21 cellular contexts compared by ENCODE assay signal in genomic region chr15:49265911-49266310, GRCh38.
DNase-seq lines count a peak whose midpoint lies in the region; ATAC-seq and TF ChIP-seq lines count a peak whose summit lies in the region.
"Had no signal": no experiment of that assay in that cellular context is flagged by ENCODE, and none has a peak within 500 bp of the region (broad histone marks: within the 10 kb centered on the region; RNA-seq: fewer than 3 reads in every experiment).

No MANE protein-coding gene starts in this region.

- peaks cover 15% of the 10 kb centered on the region for H3K36me3 Mint-ChIP-seq in MCF 10A (ENCODE audit: insufficient read depth, unreplicated experiment)

- no peak overlapping the region for H3K4me3 Mint-ChIP-seq in MCF 10A (ENCODE audit: unreplicated experiment)
- H3K4me3 Mint-ChIP-seq: CD8-positive, alpha-beta memory T cell; IgD-negative memory B cell had no signal

- TF ChIP-seq CTCF in KMS-11 (conservative IDR thresholded peaks at IDR 0.05; ENCODE audit: low read depth, low read length), result no peak
- no peak for TF ChIP-seq CTCF in fibroblast of lung (conservative IDR thresholded peaks at IDR 0.05 in 1 of 2, IDR thresholded peaks at IDR 0.05 in 1 of 2; ENCODE audit: low read depth in 1 of 2, low read length in 2 of 2)
- TF ChIP-seq CTCF in MCF 10A (IDR thresholded peaks at IDR 0.05; ENCODE audit: unreplicated experiment), result no peak
- TF ChIP-seq CTCF in heart right ventricle (IDR thresholded peaks at IDR 0.05), result no peak

- CTCF ChIA-PET in MCF 10A (lab: Yijun Ruan, JAX), result interaction anchor here (0.5 to 1.0 kb wide), 3 partner anchors 154 to 201 kb away, joined by 3 to 4 read pairs (median 3); no protein-coding TSS in a partner anchor

- H3K27ac Mint-ChIP-seq in MCF 10A (ENCODE audit: low read depth, unreplicated experiment), result no peak overlapping the region
- H3K27ac Mint-ChIP-seq: CD8-positive, alpha-beta memory T cell; IgD-negative memory B cell had no signal

- intact Hi-C loops in MCF 10A (cut with micrococcal nuclease), result no loop called here
- intact Hi-C loops in heart right ventricle (cut with DNase I), result no loop called here

- POLR2A ChIA-PET in MCF 10A (lab: Yijun Ruan, JAX), result interaction anchor here (0.6 to 0.7 kb wide), 2 partner anchors 451 to 1089 kb away, joined by 3 read pairs; partner anchors contain the start of gene GABPB1

- ATAC-seq in heart right ventricle, result no peak
- no peak for ATAC-seq in activated CD4-positive, CD25-positive, alpha-beta regulatory T cell treated with anti-CD3 and anti-CD28 coated beads, Interleukin-2, amount 50 U/mL, for 24 hours
- ATAC-seq: HCT116, Right ventricle myocardium inferior had no signal

- H3K4me1 Mint-ChIP-seq in MCF 10A (ENCODE audit: insufficient read depth, unreplicated experiment), result peaks cover 4% of the 10 kb centered on the region

- H3K79me2 ChIP-seq in KMS-11 (ENCODE audit: insufficient read depth, low read depth), result no peaks in the 10 kb centered on the region
- no peaks in the 10 kb centered on the region for H3K79me2 ChIP-seq in fibroblast of lung (ENCODE audit: control insufficient read depth, insufficient read depth, low read length)

- H3K36me3 ChIP-seq in KMS-11 (ENCODE audit: insufficient read depth) (no peaks in the 10 kb centered on the region), fibroblast of lung (ENCODE audit: control insufficient read depth, insufficient read depth, low read length) (no peaks in the 10 kb centered on the region), heart right ventricle (peaks cover 0 to 6% (median 0%) of the 10 kb centered on the region in 9 donors)

- no peak overlapping the region for H3K4me3 ChIP-seq in KMS-11 (IDR thresholded peaks at IDR 0.05; ENCODE audit: insufficient read depth, low read depth, low read length)
- no peak overlapping the region for H3K4me3 ChIP-seq in fibroblast of lung (replicated peaks in 1 of 4; ENCODE audit: control extremely low read depth in 1 of 4, insufficient read depth in 1 of 4, low read depth in 3 of 4, low read length in 4 of 4)
- H3K4me3 ChIP-seq in heart right ventricle, result no peak overlapping the region
- H3K4me3 ChIP-seq: BLaER1 treated with 17β-estradiol and CSF1 and Interleukin-3, amounts not matched to agents 10 nM and 100 nM had no signal

- DNase-seq in DMS79 treated with DMSO at 0.1 percent for 48 hours (lab: John Stamatoyannopoulos, UW) (peak; percentile 21), NCI-H2196 treated with DMSO at 0.1 percent for 48 hours (lab: John Stamatoyannopoulos, UW; ENCODE audit: unreplicated experiment) (peak; percentile 7), fibroblast of lung (ENCODE audit: low read depth in 2 of 2) (peak; percentile 23 to 43), NCI-H146 (lab: John Stamatoyannopoulos, UW) (no peak), MCF 10A (ENCODE audit: unreplicated experiment) (no peak), heart right ventricle (no peak)
- DNase-seq: CD8-positive, alpha-beta memory T cell; GF-D8; GOT3; NCI-H2081; NCI-H226; NCI-H526; NK-92 treated with Interleukin-12 subunit alpha and Interleukin-12 subunit beta, amount 100 ng/mL, for 24 hours; SW 1271; T-helper 2 cell had no signal

- H3K9ac ChIP-seq in KMS-11 (no peak overlapping the region), fibroblast of lung (ENCODE audit: insufficient read depth, low read length) (no peak overlapping the region)
- H3K9ac ChIP-seq: BLaER1 treated with 17β-estradiol and CSF1 and Interleukin-3, amounts not matched to agents 10 nM and 100 nM had no signal

- no TSS peak for BruUV-seq in MCF 10A (replicated peaks; lab: Mats Ljungman, UMichigan)

- H3K27ac ChIP-seq in KMS-11 (peak overlapping the region; percentile 35; the same call in 1 of the 2 replicates), fibroblast of lung (ENCODE audit: insufficient read depth, low read length) (no peak overlapping the region), heart right ventricle (no peak overlapping the region)
- H3K27ac ChIP-seq: BLaER1 treated with 17β-estradiol and CSF1 and Interleukin-3, amounts not matched to agents 10 nM and 100 nM had no signal

- H3K4me2 ChIP-seq in KMS-11, result peak overlapping the region; percentile 30; the same call in 1 of the 2 replicates
- no peak overlapping the region for H3K4me2 ChIP-seq in fibroblast of lung (ENCODE audit: extremely low read depth, insufficient read depth, low read length)
- H3K4me2 ChIP-seq: BLaER1 treated with 17β-estradiol and CSF1 and Interleukin-3, amounts not matched to agents 10 nM and 100 nM had no signal

- H3K9me3 ChIP-seq in fibroblast of lung (ENCODE audit: control insufficient read depth, insufficient read depth, low read depth, low read length) (no peaks in the 10 kb centered on the region), heart right ventricle (peaks cover 0 to 14% (median 3%) of the 10 kb centered on the region in 11 donors)

- H3K27me3 Mint-ChIP-seq in MCF 10A (ENCODE audit: insufficient read depth, unreplicated experiment), result no peaks in the 10 kb centered on the region
- H3K27me3 Mint-ChIP-seq: CD8-positive, alpha-beta memory T cell; IgD-negative memory B cell had no signal

- no peaks in the 10 kb centered on the region for H3K27me3 ChIP-seq in KMS-11 (ENCODE audit: insufficient read depth, low read depth)
- H3K27me3 ChIP-seq in fibroblast of lung (ENCODE audit: control insufficient read depth, insufficient read depth, low read length), result no peaks in the 10 kb centered on the region
- H3K27me3 ChIP-seq in heart right ventricle, result no peaks in the 10 kb centered on the region
- H3K27me3 ChIP-seq: BLaER1 treated with 17β-estradiol and CSF1 and Interleukin-3, amounts not matched to agents 10 nM and 100 nM had no signal

- H2AFZ ChIP-seq in KMS-11 (ENCODE audit: low read depth), result no peak overlapping the region
- no peak overlapping the region for H2AFZ ChIP-seq in fibroblast of lung (ENCODE audit: low read length)

- H3K4me1 ChIP-seq in KMS-11 (ENCODE audit: low read depth, poor library complexity, severe bottlenecking) (peaks cover 7% of the 10 kb centered on the region), fibroblast of lung (ENCODE audit: control insufficient read depth, extremely low read depth, insufficient read depth, low read length) (no peaks in the 10 kb centered on the region), heart right ventricle (peaks cover 0 to 9% (median 0%) of the 10 kb centered on the region in 9 donors)

- WGBS in heart right ventricle, 2 donors, result 96 to 98% methylated on average over 3 of the region's 3 CpGs

- H4K20me1 ChIP-seq in KMS-11 (ENCODE audit: insufficient read depth), result no peaks in the 10 kb centered on the region
- no peaks in the 10 kb centered on the region for H4K20me1 ChIP-seq in fibroblast of lung (ENCODE audit: control insufficient read depth, extremely low read depth, insufficient read depth, low read length)
- H4K20me1 ChIP-seq: BLaER1 treated with 17β-estradiol and CSF1 and Interleukin-3, amounts not matched to agents 10 nM and 100 nM had no signal

- peaks cover 7% of the 10 kb centered on the region for H3K9me3 Mint-ChIP-seq in MCF 10A (ENCODE audit: unreplicated experiment)

Comparison
In these comparisons a context has a peak if more than half of its experiments do, and no peak if none do; other contexts are left out.
1. DNase-seq: peak in DMS79 treated with DMSO at 0.1 percent for 48 hours (single experiment), NCI-H2196 treated with DMSO at 0.1 percent for 48 hours (single experiment) and fibroblast of lung (2 of 2); none in NCI-H146 (single experiment), MCF 10A (single experiment) and heart right ventricle (0 of 2).